ENCODE assay signal across 12 cellular contexts in the genomic region with DNA sequence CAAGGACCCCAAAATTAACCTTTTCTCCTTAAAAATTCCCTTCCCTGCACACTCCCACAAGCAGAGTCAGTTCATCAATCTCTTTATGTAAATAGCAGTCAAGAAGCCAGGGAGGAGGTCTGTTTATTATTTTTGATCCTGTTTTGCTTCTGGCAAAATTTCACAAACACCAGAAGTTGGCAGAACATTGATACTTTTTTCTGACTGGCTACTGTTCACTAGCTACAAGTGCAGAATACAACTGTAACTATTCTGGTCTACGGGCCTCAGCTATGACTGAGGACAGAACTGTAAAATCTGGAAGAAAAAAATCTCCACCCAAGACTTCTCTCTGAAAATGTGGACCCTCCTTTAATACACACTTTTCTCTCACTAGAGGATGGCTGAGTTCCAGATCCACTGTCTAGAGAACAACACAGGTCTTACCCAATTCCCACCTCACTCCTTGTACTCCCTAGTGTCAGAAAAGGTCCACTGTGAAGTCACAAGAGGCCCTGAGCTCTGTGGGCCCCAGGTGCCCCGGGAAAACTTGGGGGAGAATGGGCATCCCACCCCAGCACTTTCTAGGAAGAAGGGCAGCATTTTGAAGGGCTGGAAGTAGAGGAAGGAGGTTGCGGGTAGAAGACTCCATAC. TPM values are rescaled to one million over a fixed set of nuclear protein-coding genes. Genes with fewer than 3 reads are reported as not detected.
A peak's percentile ranks its signal among the peaks of the same experiment; 100 is the strongest.
DNase-seq lines count a peak whose midpoint lies in the region; ATAC-seq and TF ChIP-seq lines count a peak whose summit lies in the region.
"Had no signal": no experiment of that assay in that cellular context is flagged by ENCODE, and none has a peak within 500 bp of the region (broad histone marks: within the 10 kb centered on the region; RNA-seq: fewer than 3 reads in every experiment).

No MANE protein-coding gene starts in this region.

- H3K9ac ChIP-seq in mucosa of rectum (ENCODE audit: low read depth in 1 of 2, low read length in 2 of 2): peak overlapping the region in 1 of 2 donors; percentile 5

- peak; percentile 11 to 67 for TF ChIP-seq EP300 in tibial nerve (IDR thresholded peaks at IDR 0.05)

- H3K9me3 ChIP-seq in mucosa of rectum (ENCODE audit: control insufficient read depth in 2 of 2, low read length in 2 of 2): no peaks in the 10 kb centered on the region
- no peaks in the 10 kb centered on the region for H3K9me3 ChIP-seq in tibial nerve
- H3K9me3 ChIP-seq: SJSA1 had no signal

- no peak overlapping the region for H3K27ac Mint-ChIP-seq in activated CD8-positive, alpha-beta memory T cell treated with anti-CD3 and anti-CD28 coated beads, Interleukin-2, amount 10 ng/mL, durations not matched to agents 7 days and 5 days
- H3K27ac Mint-ChIP-seq: activated B cell treated with CpG ODN at 0.5 μM for 24 hours; CD4-positive, alpha-beta memory T cell had no signal

- no peak overlapping the region for H3K4me3 Mint-ChIP-seq in activated CD8-positive, alpha-beta memory T cell treated with anti-CD3 and anti-CD28 coated beads, Interleukin-2, amount 10 ng/mL, durations not matched to agents 7 days and 5 days
- H3K4me3 Mint-ChIP-seq: activated B cell treated with CpG ODN at 0.5 μM for 24 hours; CD4-positive, alpha-beta memory T cell had no signal

- no peak for ATAC-seq in activated CD8-positive, alpha-beta memory T cell treated with anti-CD3 and anti-CD28 coated beads, Interleukin-2, amount 10 ng/mL, durations not matched to agents 7 days and 5 days
- ATAC-seq in GM19463 (IDR thresholded peaks at IDR 0.05; ENCODE audit: unreplicated experiment): no peak
- ATAC-seq in HG02763 (IDR thresholded peaks at IDR 0.05; ENCODE audit: unreplicated experiment): no peak

- H3K9me3 Mint-ChIP-seq in activated CD8-positive, alpha-beta memory T cell treated with anti-CD3 and anti-CD28 coated beads, Interleukin-2, amount 10 ng/mL, durations not matched to agents 7 days and 5 days (ENCODE audit: low read depth): no peaks in the 10 kb centered on the region
- H3K9me3 Mint-ChIP-seq: activated B cell treated with CpG ODN at 0.5 μM for 24 hours; CD4-positive, alpha-beta memory T cell had no signal

- H3K27me3 ChIP-seq in mucosa of rectum (ENCODE audit: control insufficient read depth in 2 of 2, insufficient read depth in 2 of 2, low read length in 2 of 2) (no peaks in the 10 kb centered on the region), tibial nerve (no peaks in the 10 kb centered on the region)
- H3K27me3 ChIP-seq: SJSA1 had no signal

- TF ChIP-seq CTCF in RWPE1 (conservative IDR thresholded peaks at IDR 0.05; ENCODE audit: low read depth) (no peak), fibroblast of mammary gland (conservative IDR thresholded peaks at IDR 0.05; ENCODE audit: control insufficient read depth, insufficient read depth, low read depth, low read length) (no peak), tibial nerve (IDR thresholded peaks at IDR 0.05) (no peak)

- 48 to 56% methylated on average over 3 of the region's 3 CpGs for WGBS in tibial nerve, 2 donors

- DNase-seq in RWPE1 (ENCODE audit: low spot score): no peak
- peak; percentile 29 for DNase-seq in fibroblast of mammary gland (ENCODE audit: low read depth)
- DNase-seq in tibial nerve (ENCODE audit: low spot score in 2 of 2): no peak
- no peak for DNase-seq in activated CD8-positive, alpha-beta memory T cell treated with anti-CD3 and anti-CD28 coated beads, Interleukin-2, amount 10 ng/mL, durations not matched to agents 7 days and 5 days
- no peak for DNase-seq in NCI-H524 treated with DMSO at 0.1 percent for 48 hours (lab: John Stamatoyannopoulos, UW)
- DNase-seq: activated B cell treated with CpG ODN at 0.5 μM for 24 hours; CD4-positive, alpha-beta memory T cell; NCI-H748 treated with DMSO at 0.1 percent for 48 hours had no signal

- peak overlapping the region; percentile 52 for H3K27ac ChIP-seq in RWPE1
- peak overlapping the region; percentile 8 to 62 for H3K27ac ChIP-seq in mucosa of rectum (ENCODE audit: low read depth in 2 of 2, low read length in 2 of 2)
- peak overlapping the region; percentile 44 to 97 (median 85) for H3K27ac ChIP-seq in tibial nerve

- CTCF ChIA-PET in RWPE1 (lab: Yijun Ruan, JAX): no interaction called here
- CTCF ChIA-PET in activated CD8-positive, alpha-beta memory T cell treated with anti-CD3 and anti-CD28 coated beads, Interleukin-2, amount 10 ng/mL, durations not matched to agents 7 days and 5 days (lab: Charles Lee): no interaction called here

- peaks cover 14% of the 10 kb centered on the region for H3K27me3 Mint-ChIP-seq in activated CD8-positive, alpha-beta memory T cell treated with anti-CD3 and anti-CD28 coated beads, Interleukin-2, amount 10 ng/mL, durations not matched to agents 7 days and 5 days
- H3K27me3 Mint-ChIP-seq: activated B cell treated with CpG ODN at 0.5 μM for 24 hours had no signal

- no peaks in the 10 kb centered on the region for H3K4me1 Mint-ChIP-seq in activated CD8-positive, alpha-beta memory T cell treated with anti-CD3 and anti-CD28 coated beads, Interleukin-2, amount 10 ng/mL, durations not matched to agents 7 days and 5 days
- H3K4me1 Mint-ChIP-seq: activated B cell treated with CpG ODN at 0.5 μM for 24 hours; CD4-positive, alpha-beta memory T cell had no signal

- H3K36me3 ChIP-seq in mucosa of rectum (ENCODE audit: control insufficient read depth in 2 of 2, insufficient read depth in 2 of 2, low read length in 2 of 2) (no peaks in the 10 kb centered on the region), tibial nerve (no peaks in the 10 kb centered on the region)

- H3K4me3 ChIP-seq in fibroblast of mammary gland (ENCODE audit: control insufficient read depth, low read depth, low read length): no peak overlapping the region
- H3K4me3 ChIP-seq in mucosa of rectum (ENCODE audit: low read length in 2 of 2): no peak overlapping the region
- no peak overlapping the region for H3K4me3 ChIP-seq in tibial nerve
- H3K4me3 ChIP-seq: SJSA1 had no signal

- H3K36me3 Mint-ChIP-seq in activated CD8-positive, alpha-beta memory T cell treated with anti-CD3 and anti-CD28 coated beads, Interleukin-2, amount 10 ng/mL, durations not matched to agents 7 days and 5 days: no peaks in the 10 kb centered on the region
- H3K36me3 Mint-ChIP-seq: CD4-positive, alpha-beta memory T cell had no signal

- POLR2A ChIA-PET in RWPE1 (lab: Yijun Ruan, JAX; ENCODE audit: low non-redundant PET): no interaction called here

- TF ChIP-seq POLR2A in tibial nerve (IDR thresholded peaks at IDR 0.05): no peak

- peaks cover 11 to 20% of the 10 kb centered on the region in 2 donors for H3K4me1 ChIP-seq in mucosa of rectum (ENCODE audit: control insufficient read depth in 2 of 2, insufficient read depth in 2 of 2, low read length in 2 of 2)
- H3K4me1 ChIP-seq in tibial nerve: peaks cover 0 to 98% (median 51%) of the 10 kb centered on the region in 4 donors

RNA-seq across cellular contexts. Expression of gene STARD13, which starts 14.5 kb away (rescaled TPM):
- 100 to 1,000 TPM in 1 of 4 donors, 10 to 100 TPM in 3; 52.7 to 125 (median 80.0) TPM for total RNA-seq in tibial nerve
- 1 to 10 TPM; 1.2 to 1.5 TPM for total RNA-seq in activated CD8-positive, alpha-beta memory T cell treated with anti-CD3 and anti-CD28 coated beads, Interleukin-2, amount 10 ng/mL, durations not matched to agents 7 days and 5 days

Comparison
In these comparisons a context has a peak if more than half of its experiments do, and no peak if none do; other contexts are left out.
1. H3K27ac ChIP-seq: peak in every context shown above with its lines; median percentile 85 in tibial nerve; 52 in RWPE1; 35 in mucosa of rectum.
2. RNA of gene STARD13, which starts 14.5 kb away (total RNA-seq): 52.7 to 125 TPM in tibial nerve; 1.2 to 1.5 TPM in activated CD8-positive, alpha-beta memory T cell treated with anti-CD3 and anti-CD28 coated beads, Interleukin-2, amount 10 ng/mL, durations not matched to agents 7 days and 5 days; every median in the first group is over 10 times any median in the second.